In the genomic region with DNA sequence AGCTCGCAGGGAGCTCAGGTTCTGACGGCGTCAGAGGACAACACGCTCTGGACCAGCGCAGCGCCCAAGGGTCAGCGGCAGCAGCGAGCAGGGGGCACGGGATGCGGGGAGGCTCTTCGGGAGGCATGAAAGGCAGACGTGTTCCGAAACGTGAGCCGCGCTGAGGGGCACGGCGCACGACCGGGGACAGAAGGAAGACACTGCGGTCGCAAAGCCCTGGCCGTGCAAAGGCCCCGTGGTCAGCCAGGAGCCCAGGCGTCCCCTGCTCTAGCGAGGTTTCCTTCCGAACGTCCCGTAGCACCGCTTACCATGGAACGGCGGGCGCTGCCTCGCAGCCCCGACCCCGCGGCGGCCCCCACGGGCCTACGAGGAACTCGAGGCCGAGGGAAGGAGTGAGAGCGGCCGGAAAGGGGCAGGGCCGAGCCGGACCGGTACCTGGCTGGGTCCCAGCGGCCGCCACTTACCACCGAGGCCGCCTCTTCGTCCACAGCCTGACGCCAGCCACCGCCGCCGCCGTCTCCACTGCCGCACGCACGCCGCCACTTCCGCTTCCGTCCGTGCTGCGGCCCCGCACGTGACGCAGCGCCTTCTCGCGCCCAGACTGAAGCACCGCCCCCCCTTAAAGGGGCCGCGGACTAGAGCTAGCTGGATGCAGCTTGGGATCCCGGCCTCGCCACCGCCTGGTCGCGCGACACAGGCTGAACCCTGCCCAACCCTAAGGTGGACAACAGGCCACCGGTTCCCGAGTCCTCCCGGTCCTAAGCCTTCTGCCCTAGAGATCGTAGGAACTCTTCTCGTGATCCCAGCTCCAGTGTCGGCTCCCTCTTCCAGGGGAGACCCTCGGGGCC, we compare ENCODE assay signal across 2 cellular contexts.
TF ChIP-seq lines count a peak whose summit lies in the region.

No MANE protein-coding gene starts in this region.

TF ChIP-seq in HEK293, 187 proteins besides CTCF, POLR2A, EP300 and RAD21 (continues in another document):
- TF ChIP-seq, protein P1, sequence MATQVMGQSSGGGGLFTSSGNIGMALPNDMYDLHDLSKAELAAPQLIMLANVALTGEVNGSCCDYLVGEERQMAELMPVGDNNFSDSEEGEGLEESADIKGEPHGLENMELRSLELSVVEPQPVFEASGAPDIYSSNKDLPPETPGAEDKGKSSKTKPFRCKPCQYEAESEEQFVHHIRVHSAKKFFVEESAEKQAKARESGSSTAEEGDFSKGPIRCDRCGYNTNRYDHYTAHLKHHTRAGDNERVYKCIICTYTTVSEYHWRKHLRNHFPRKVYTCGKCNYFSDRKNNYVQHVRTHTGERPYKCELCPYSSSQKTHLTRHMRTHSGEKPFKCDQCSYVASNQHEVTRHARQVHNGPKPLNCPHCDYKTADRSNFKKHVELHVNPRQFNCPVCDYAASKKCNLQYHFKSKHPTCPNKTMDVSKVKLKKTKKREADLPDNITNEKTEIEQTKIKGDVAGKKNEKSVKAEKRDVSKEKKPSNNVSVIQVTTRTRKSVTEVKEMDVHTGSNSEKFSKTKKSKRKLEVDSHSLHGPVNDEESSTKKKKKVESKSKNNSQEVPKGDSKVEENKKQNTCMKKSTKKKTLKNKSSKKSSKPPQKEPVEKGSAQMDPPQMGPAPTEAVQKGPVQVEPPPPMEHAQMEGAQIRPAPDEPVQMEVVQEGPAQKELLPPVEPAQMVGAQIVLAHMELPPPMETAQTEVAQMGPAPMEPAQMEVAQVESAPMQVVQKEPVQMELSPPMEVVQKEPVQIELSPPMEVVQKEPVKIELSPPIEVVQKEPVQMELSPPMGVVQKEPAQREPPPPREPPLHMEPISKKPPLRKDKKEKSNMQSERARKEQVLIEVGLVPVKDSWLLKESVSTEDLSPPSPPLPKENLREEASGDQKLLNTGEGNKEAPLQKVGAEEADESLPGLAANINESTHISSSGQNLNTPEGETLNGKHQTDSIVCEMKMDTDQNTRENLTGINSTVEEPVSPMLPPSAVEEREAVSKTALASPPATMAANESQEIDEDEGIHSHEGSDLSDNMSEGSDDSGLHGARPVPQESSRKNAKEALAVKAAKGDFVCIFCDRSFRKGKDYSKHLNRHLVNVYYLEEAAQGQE (tag by site-specific recombination; IDR thresholded peaks at IDR 0.05): no peak
- TF ChIP-seq ZNF341 (tag by site-specific recombination; IDR thresholded peaks at IDR 0.05; ENCODE audit: low read depth) (peak; percentile 37; the same call in 1 of the 2 replicates), ZBTB8A (tag by site-specific recombination; IDR thresholded peaks at IDR 0.05) (peak; percentile 52; the same call in 1 of the 2 replicates), ZNF292 (tag by site-specific recombination; IDR thresholded peaks at IDR 0.05; ENCODE audit: borderline replicate concordance, low read depth) (no peak), ZNF10 (tag by site-specific recombination; IDR thresholded peaks at IDR 0.05) (peak; percentile 30; the same call in 1 of the 2 replicates), ZNF24 (tag by site-specific recombination; IDR thresholded peaks at IDR 0.05) (peak; percentile 75), ZFP69B (tag by site-specific recombination; IDR thresholded peaks at IDR 0.05) (peak; percentile 97), ZNF654 (tag by site-specific recombination; IDR thresholded peaks at IDR 0.05; ENCODE audit: low read depth) (no peak), ZSCAN23 (tag by site-specific recombination; IDR thresholded peaks at IDR 0.05) (no peak), GLIS1 (tag by site-specific recombination; IDR thresholded peaks at IDR 0.05) (peak; percentile 58), ZNF132 (tag by site-specific recombination; IDR thresholded peaks at IDR 0.05; ENCODE audit: borderline replicate concordance) (no peak)
- TF ChIP-seq, protein P2, sequence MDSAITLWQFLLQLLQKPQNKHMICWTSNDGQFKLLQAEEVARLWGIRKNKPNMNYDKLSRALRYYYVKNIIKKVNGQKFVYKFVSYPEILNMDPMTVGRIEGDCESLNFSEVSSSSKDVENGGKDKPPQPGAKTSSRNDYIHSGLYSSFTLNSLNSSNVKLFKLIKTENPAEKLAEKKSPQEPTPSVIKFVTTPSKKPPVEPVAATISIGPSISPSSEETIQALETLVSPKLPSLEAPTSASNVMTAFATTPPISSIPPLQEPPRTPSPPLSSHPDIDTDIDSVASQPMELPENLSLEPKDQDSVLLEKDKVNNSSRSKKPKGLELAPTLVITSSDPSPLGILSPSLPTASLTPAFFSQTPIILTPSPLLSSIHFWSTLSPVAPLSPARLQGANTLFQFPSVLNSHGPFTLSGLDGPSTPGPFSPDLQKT (IDR thresholded peaks at IDR 0.05; ENCODE audit: borderline replicate concordance, low read depth, low read length): peak; percentile 79; the same call in 1 of the 2 replicates
- TF ChIP-seq, protein P3, sequence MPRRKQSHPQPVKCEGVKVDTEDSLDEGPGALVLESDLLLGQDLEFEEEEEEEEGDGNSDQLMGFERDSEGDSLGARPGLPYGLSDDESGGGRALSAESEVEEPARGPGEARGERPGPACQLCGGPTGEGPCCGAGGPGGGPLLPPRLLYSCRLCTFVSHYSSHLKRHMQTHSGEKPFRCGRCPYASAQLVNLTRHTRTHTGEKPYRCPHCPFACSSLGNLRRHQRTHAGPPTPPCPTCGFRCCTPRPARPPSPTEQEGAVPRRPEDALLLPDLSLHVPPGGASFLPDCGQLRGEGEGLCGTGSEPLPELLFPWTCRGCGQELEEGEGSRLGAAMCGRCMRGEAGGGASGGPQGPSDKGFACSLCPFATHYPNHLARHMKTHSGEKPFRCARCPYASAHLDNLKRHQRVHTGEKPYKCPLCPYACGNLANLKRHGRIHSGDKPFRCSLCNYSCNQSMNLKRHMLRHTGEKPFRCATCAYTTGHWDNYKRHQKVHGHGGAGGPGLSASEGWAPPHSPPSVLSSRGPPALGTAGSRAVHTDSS (tag by site-specific recombination; IDR thresholded peaks at IDR 0.05): no peak
- TF ChIP-seq, protein P4, sequence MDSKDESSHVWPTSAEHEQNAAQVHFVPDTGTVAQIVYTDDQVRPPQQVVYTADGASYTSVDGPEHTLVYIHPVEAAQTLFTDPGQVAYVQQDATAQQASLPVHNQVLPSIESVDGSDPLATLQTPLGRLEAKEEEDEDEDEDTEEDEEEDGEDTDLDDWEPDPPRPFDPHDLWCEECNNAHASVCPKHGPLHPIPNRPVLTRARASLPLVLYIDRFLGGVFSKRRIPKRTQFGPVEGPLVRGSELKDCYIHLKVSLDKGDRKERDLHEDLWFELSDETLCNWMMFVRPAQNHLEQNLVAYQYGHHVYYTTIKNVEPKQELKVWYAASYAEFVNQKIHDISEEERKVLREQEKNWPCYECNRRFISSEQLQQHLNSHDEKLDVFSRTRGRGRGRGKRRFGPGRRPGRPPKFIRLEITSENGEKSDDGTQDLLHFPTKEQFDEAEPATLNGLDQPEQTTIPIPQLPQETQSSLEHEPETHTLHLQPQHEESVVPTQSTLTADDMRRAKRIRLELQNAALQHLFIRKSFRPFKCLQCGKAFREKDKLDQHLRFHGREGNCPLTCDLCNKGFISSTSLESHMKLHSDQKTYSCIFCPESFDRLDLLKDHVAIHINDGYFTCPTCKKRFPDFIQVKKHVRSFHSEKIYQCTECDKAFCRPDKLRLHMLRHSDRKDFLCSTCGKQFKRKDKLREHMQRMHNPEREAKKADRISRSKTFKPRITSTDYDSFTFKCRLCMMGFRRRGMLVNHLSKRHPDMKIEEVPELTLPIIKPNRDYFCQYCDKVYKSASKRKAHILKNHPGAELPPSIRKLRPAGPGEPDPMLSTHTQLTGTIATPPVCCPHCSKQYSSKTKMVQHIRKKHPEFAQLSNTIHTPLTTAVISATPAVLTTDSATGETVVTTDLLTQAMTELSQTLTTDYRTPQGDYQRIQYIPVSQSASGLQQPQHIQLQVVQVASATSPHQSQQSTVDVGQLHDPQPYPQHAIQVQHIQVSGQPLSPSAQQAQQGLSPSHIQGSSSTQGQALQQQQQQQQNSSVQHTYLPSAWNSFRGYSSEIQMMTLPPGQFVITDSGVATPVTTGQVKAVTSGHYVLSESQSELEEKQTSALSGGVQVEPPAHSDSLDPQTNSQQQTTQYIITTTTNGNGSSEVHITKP (tag by site-specific recombination; IDR thresholded peaks at IDR 0.05): 0 out of 2 replicates have a peak, but pooled peaks have one; percentile 42

TF ChIP-seq in SK-N-SH, 30 proteins besides CTCF, POLR2A, EP300 and RAD21 (continues in another document):
- TF ChIP-seq RXRA (IDR thresholded peaks at IDR 0.05; ENCODE audit: borderline replicate concordance, low read depth) (no peak), SMC3 (IDR thresholded peaks at IDR 0.05; ENCODE audit: low read depth, low read length) (no peak), CHD2 (IDR thresholded peaks at IDR 0.05; ENCODE audit: low read length, partially characterized antibody) (peak; percentile 53), TAF1 (IDR thresholded peaks at IDR 0.05; ENCODE audit: borderline replicate concordance, low read depth, low read length) (peak; percentile 90), RFX5 (IDR thresholded peaks at IDR 0.05; ENCODE audit: low read length) (no peak), FOSL2 (IDR thresholded peaks at IDR 0.05; ENCODE audit: borderline replicate concordance, low read depth) (no peak), EZH2phosphoT487 (IDR thresholded peaks at IDR 0.05; ENCODE audit: borderline replicate concordance, low read depth) (no peak), GATA2 (CRISPR knock-in tag; IDR thresholded peaks at IDR 0.05) (no peak), FOXM1 (IDR thresholded peaks at IDR 0.05; ENCODE audit: low read depth) (no peak), RCOR1 (IDR thresholded peaks at IDR 0.05; ENCODE audit: low read length) (0 out of 2 replicates have a peak, but pooled peaks have one; percentile 14), TCF12 (IDR thresholded peaks at IDR 0.05) (no peak), FOXJ3 (CRISPR knock-in tag; IDR thresholded peaks at IDR 0.05) (no peak), ELF1 (IDR thresholded peaks at IDR 0.05) (peak; percentile 96), JUND (IDR thresholded peaks at IDR 0.05) (no peak), POLR2AphosphoS5 (IDR thresholded peaks at IDR 0.05; ENCODE audit: low read depth, low read length) (peak; percentile 95), MEF2A (IDR thresholded peaks at IDR 0.05; ENCODE audit: borderline replicate concordance, low read depth) (no peak), YY1 (IDR thresholded peaks at IDR 0.05; ENCODE audit: low read depth) (no peak), TEAD4 (IDR thresholded peaks at IDR 0.05; ENCODE audit: borderline replicate concordance, insufficient read depth) (no peak), NFIC (IDR thresholded peaks at IDR 0.05; ENCODE audit: borderline replicate concordance) (no peak), NRF1 (IDR thresholded peaks at IDR 0.05; ENCODE audit: low read depth, low read length) (no peak)
- TF ChIP-seq, protein P1 (IDR thresholded peaks at IDR 0.05; ENCODE audit: low read depth, low read length): 0 out of 2 replicates have a peak, but pooled peaks have one; percentile 18
- TF ChIP-seq, protein P5, sequence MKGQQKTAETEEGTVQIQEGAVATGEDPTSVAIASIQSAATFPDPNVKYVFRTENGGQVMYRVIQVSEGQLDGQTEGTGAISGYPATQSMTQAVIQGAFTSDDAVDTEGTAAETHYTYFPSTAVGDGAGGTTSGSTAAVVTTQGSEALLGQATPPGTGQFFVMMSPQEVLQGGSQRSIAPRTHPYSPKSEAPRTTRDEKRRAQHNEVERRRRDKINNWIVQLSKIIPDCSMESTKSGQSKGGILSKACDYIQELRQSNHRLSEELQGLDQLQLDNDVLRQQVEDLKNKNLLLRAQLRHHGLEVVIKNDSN (IDR thresholded peaks at IDR 0.05; ENCODE audit: borderline replicate concordance, low read depth): peak; percentile 97
- TF ChIP-seq, protein P6, sequence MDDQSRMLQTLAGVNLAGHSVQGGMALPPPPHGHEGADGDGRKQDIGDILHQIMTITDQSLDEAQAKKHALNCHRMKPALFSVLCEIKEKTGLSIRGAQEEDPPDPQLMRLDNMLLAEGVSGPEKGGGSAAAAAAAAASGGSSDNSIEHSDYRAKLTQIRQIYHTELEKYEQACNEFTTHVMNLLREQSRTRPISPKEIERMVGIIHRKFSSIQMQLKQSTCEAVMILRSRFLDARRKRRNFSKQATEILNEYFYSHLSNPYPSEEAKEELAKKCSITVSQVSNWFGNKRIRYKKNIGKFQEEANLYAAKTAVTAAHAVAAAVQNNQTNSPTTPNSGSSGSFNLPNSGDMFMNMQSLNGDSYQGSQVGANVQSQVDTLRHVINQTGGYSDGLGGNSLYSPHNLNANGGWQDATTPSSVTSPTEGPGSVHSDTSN (IDR thresholded peaks at IDR 0.05): peak; percentile 51
- TF ChIP-seq, protein P7, sequence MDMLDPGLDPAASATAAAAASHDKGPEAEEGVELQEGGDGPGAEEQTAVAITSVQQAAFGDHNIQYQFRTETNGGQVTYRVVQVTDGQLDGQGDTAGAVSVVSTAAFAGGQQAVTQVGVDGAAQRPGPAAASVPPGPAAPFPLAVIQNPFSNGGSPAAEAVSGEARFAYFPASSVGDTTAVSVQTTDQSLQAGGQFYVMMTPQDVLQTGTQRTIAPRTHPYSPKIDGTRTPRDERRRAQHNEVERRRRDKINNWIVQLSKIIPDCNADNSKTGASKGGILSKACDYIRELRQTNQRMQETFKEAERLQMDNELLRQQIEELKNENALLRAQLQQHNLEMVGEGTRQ (IDR thresholded peaks at IDR 0.05; ENCODE audit: borderline replicate concordance, low read depth, low read length): peak; percentile 93
- TF ChIP-seq, protein P8, sequence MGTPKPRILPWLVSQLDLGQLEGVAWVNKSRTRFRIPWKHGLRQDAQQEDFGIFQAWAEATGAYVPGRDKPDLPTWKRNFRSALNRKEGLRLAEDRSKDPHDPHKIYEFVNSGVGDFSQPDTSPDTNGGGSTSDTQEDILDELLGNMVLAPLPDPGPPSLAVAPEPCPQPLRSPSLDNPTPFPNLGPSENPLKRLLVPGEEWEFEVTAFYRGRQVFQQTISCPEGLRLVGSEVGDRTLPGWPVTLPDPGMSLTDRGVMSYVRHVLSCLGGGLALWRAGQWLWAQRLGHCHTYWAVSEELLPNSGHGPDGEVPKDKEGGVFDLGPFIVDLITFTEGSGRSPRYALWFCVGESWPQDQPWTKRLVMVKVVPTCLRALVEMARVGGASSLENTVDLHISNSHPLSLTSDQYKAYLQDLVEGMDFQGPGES (IDR thresholded peaks at IDR 0.05; ENCODE audit: low read depth, low read length): no peak
- TF ChIP-seq, protein P9, sequence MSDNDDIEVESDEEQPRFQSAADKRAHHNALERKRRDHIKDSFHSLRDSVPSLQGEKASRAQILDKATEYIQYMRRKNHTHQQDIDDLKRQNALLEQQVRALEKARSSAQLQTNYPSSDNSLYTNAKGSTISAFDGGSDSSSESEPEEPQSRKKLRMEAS (IDR thresholded peaks at IDR 0.05; ENCODE audit: low read depth): peak; percentile 90
